Comparison of ENCODE assay signal across 19 cellular contexts in the genomic region with DNA sequence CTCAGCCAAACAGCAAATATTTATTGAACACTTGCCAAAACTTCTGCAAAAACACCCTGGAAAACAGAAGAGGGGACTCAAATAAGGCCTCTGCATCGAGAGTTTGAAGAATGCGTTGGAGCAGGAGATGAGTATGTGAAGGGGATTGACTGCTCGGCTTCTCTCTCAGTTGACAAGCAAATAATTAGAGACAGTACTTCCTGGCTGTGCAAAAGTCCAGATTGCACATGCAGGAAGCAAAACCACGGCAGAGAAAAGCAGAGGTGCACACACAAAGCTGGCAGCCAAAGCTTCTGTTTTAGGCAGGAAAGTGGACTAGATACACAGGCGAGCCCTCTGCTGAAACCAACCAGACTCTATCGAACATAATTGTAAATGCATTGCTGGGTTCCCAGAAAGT.
"Had no signal": no experiment of that assay in that cellular context is flagged by ENCODE, and none has a peak within 500 bp of the region (broad histone marks: within the 10 kb centered on the region; RNA-seq: fewer than 3 reads in every experiment).

No MANE protein-coding gene starts in this region.

- H3K4me3 Mint-ChIP-seq: naive thymus-derived CD8-positive, alpha-beta T cell; stimulated activated naive B cell treated with anti-CD40 and anti-IgM and Interleukin-4, amounts not matched to agents 10 μg/mL and 1 μg/mL and 100 μg/mL, for 72 hours had no signal

- ATAC-seq: esophagus mucosa; heart left ventricle; mucosa of descending colon; naive thymus-derived CD8-positive, alpha-beta T cell; stimulated activated naive B cell treated with anti-CD40 and anti-IgM and Interleukin-4, amounts not matched to agents 10 μg/mL and 1 μg/mL and 100 μg/mL, for 72 hours had no signal

- H3K9me3 ChIP-seq: mucosa of descending colon, ovary, thoracic aorta had no signal

- H3K4me1 ChIP-seq: heart left ventricle, right atrium auricular region, sigmoid colon, stomach had no signal

- DNase-seq: effector CD8-positive, alpha-beta T cell; heart left ventricle; hippocampal formation; kidney glomerular epithelial cell; mucosa of descending colon; naive thymus-derived CD8-positive, alpha-beta T cell; ovary; sigmoid colon; stimulated activated CD4-positive, alpha-beta T cell treated with anti-CD3 and anti-CD28 coated beads, Interleukin-2, amount 100 ng/mL, for 24 hours; stimulated activated CD4-positive, alpha-beta T cell treated with anti-CD3 and anti-CD28 coated beads, Interleukin-4, amount 100 ng/mL, for 4 hours; stimulated activated naive B cell treated with anti-CD40 and anti-IgM and Interleukin-4, amounts not matched to agents 10 μg/mL and 1 μg/mL and 100 μg/mL, for 72 hours; stomach; substantia nigra; trophoblast cell had no signal

- H3K36me3 Mint-ChIP-seq: stimulated activated naive B cell treated with anti-CD40 and anti-IgM and Interleukin-4, amounts not matched to agents 10 μg/mL and 1 μg/mL and 100 μg/mL, for 72 hours had no signal

- H3K36me3 ChIP-seq: heart left ventricle, ovary, right atrium auricular region, sigmoid colon, stomach, thoracic aorta had no signal

- H3K27ac ChIP-seq: coronary artery, heart left ventricle, ovary, right atrium auricular region, sigmoid colon, skin epidermis, stomach, thoracic aorta had no signal

- H3K27me3 ChIP-seq: heart left ventricle, ovary, right atrium auricular region, sigmoid colon had no signal

- H3K27me3 Mint-ChIP-seq: naive thymus-derived CD8-positive, alpha-beta T cell; stimulated activated naive B cell treated with anti-CD40 and anti-IgM and Interleukin-4, amounts not matched to agents 10 μg/mL and 1 μg/mL and 100 μg/mL, for 72 hours had no signal

- H3K4me3 ChIP-seq: coronary artery, heart left ventricle, mucosa of descending colon, ovary, right atrium auricular region, sigmoid colon, skin epidermis, stomach, thoracic aorta had no signal

- H3K27ac Mint-ChIP-seq: stimulated activated naive B cell treated with anti-CD40 and anti-IgM and Interleukin-4, amounts not matched to agents 10 μg/mL and 1 μg/mL and 100 μg/mL, for 72 hours had no signal

- H3K4me1 Mint-ChIP-seq: stimulated activated naive B cell treated with anti-CD40 and anti-IgM and Interleukin-4, amounts not matched to agents 10 μg/mL and 1 μg/mL and 100 μg/mL, for 72 hours had no signal
